Comparison of ENCODE assay signal across 1 cellular context in the genomic region with DNA sequence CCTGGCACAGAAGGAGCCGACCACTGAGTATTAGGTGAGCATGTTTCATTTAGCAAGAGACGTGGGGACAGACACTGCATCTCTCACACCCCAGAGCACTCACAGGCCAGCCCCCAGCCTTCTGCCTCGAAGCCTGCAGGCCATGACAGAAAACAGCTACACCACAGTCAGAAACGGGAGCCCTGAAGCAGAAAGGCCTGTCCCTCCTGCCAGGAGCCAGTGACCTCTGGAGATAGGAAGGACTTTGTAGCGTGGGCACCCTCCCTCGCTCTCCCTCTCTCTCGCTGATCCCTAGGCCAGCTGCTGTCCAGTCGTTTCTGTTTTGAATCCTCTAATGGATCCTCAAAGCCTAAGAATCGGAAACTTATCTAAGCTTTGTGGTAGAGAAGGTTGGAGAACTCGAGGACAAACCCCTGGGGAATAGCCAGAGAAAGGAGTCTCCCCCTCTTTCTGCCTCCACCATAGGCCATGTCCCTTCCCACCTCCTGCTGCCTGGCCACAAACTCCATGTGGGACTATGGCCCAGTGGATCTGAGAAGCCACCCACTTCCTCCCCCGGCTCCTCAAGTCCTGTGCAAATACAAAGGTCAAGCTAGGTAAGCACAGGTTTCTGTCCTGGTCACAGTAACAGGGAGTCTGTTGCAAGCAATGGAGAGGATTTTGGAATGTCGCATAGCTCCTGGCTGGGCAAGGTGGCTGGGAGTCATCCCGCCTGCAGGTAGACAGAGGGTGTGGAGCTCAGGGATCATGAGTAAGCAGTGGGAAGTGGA.
TF ChIP-seq lines count a peak whose summit lies in the region.

No MANE protein-coding gene starts in this region.

TF ChIP-seq in GM23338, 12 proteins besides CTCF, POLR2A, EP300 and RAD21 (continued from another document):
- TF ChIP-seq, protein P1, sequence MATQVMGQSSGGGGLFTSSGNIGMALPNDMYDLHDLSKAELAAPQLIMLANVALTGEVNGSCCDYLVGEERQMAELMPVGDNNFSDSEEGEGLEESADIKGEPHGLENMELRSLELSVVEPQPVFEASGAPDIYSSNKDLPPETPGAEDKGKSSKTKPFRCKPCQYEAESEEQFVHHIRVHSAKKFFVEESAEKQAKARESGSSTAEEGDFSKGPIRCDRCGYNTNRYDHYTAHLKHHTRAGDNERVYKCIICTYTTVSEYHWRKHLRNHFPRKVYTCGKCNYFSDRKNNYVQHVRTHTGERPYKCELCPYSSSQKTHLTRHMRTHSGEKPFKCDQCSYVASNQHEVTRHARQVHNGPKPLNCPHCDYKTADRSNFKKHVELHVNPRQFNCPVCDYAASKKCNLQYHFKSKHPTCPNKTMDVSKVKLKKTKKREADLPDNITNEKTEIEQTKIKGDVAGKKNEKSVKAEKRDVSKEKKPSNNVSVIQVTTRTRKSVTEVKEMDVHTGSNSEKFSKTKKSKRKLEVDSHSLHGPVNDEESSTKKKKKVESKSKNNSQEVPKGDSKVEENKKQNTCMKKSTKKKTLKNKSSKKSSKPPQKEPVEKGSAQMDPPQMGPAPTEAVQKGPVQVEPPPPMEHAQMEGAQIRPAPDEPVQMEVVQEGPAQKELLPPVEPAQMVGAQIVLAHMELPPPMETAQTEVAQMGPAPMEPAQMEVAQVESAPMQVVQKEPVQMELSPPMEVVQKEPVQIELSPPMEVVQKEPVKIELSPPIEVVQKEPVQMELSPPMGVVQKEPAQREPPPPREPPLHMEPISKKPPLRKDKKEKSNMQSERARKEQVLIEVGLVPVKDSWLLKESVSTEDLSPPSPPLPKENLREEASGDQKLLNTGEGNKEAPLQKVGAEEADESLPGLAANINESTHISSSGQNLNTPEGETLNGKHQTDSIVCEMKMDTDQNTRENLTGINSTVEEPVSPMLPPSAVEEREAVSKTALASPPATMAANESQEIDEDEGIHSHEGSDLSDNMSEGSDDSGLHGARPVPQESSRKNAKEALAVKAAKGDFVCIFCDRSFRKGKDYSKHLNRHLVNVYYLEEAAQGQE (IDR thresholded peaks at IDR 0.05; ENCODE audit: unreplicated experiment): no peak
- TF ChIP-seq NANOG (IDR thresholded peaks at IDR 0.05; ENCODE audit: borderline replicate concordance) (no peak), ZNF331 (CRISPR knock-in tag; IDR thresholded peaks at IDR 0.05; ENCODE audit: low read depth) (no peak), EZH2phosphoT487 (IDR thresholded peaks at IDR 0.05; ENCODE audit: unreplicated experiment) (no peak), EZH2 (IDR thresholded peaks at IDR 0.05; ENCODE audit: low read depth, unreplicated experiment) (no peak)
- TF ChIP-seq, protein P2, sequence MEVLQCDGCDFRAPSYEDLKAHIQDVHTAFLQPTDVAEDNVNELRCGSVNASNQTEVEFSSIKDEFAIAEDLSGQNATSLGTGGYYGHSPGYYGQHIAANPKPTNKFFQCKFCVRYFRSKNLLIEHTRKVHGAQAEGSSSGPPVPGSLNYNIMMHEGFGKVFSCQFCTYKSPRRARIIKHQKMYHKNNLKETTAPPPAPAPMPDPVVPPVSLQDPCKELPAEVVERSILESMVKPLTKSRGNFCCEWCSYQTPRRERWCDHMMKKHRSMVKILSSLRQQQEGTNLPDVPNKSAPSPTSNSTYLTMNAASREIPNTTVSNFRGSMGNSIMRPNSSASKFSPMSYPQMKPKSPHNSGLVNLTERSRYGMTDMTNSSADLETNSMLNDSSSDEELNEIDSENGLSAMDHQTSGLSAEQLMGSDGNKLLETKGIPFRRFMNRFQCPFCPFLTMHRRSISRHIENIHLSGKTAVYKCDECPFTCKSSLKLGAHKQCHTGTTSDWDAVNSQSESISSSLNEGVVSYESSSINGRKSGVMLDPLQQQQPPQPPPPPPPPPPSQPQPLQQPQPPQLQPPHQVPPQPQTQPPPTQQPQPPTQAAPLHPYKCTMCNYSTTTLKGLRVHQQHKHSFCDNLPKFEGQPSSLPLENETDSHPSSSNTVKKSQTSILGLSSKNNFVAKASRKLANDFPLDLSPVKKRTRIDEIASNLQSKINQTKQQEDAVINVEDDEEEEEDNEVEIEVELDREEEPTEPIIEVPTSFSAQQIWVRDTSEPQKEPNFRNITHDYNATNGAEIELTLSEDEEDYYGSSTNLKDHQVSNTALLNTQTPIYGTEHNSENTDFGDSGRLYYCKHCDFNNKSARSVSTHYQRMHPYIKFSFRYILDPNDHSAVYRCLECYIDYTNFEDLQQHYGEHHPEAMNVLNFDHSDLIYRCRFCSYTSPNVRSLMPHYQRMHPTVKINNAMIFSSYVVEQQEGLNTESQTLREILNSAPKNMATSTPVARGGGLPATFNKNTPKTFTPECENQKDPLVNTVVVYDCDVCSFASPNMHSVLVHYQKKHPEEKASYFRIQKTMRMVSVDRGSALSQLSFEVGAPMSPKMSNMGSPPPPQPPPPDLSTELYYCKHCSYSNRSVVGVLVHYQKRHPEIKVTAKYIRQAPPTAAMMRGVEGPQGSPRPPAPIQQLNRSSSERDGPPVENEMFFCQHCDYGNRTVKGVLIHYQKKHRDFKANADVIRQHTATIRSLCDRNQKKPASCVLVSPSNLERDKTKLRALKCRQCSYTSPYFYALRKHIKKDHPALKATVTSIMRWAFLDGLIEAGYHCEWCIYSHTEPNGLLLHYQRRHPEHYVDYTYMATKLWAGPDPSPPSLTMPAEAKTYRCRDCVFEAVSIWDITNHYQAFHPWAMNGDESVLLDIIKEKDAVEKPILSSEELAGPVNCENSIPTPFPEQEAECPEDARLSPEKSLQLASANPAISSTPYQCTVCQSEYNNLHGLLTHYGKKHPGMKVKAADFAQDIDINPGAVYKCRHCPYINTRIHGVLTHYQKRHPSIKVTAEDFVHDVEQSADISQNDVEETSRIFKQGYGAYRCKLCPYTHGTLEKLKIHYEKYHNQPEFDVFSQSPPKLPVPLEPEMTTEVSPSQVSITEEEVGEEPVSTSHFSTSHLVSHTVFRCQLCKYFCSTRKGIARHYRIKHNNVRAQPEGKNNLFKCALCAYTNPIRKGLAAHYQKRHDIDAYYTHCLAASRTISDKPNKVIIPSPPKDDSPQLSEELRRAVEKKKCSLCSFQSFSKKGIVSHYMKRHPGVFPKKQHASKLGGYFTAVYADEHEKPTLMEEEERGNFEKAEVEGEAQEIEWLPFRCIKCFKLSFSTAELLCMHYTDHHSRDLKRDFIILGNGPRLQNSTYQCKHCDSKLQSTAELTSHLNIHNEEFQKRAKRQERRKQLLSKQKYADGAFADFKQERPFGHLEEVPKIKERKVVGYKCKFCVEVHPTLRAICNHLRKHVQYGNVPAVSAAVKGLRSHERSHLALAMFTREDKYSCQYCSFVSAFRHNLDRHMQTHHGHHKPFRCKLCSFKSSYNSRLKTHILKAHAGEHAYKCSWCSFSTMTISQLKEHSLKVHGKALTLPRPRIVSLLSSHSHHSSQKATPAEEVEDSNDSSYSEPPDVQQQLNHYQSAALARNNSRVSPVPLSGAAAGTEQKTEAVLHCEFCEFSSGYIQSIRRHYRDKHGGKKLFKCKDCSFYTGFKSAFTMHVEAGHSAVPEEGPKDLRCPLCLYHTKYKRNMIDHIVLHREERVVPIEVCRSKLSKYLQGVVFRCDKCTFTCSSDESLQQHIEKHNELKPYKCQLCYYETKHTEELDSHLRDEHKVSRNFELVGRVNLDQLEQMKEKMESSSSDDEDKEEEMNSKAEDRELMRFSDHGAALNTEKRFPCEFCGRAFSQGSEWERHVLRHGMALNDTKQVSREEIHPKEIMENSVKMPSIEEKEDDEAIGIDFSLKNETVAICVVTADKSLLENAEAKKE (CRISPR knock-in tag; IDR thresholded peaks at IDR 0.05): no peak
